In the genomic region with DNA sequence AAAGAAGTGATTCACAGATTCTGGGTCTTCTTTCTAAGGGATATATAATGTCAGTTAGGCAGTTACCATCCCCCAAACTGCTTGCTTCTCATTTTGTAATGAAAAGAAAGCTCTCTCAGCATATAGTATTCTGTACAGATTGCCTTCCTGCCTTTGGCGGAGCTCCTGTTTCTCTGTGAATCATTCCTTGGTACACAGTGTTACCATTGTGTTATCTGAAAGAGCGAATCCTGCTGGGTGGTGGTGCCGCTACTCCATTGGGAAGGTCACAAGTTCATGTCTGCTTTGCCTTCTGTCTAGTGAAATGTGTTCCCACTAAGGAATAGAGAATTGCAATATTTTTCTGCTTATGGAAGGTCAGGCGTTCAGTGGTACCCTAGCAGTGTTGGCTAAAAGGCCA, we compare ENCODE assay signal across 15 cellular contexts.
DNase-seq lines count a peak whose midpoint lies in the region; TF ChIP-seq lines count a peak whose summit lies in the region.
"Had no signal": no experiment of that assay in that cellular context is flagged by ENCODE, and none has a peak within 500 bp of the region (broad histone marks: within the 10 kb centered on the region; RNA-seq: fewer than 3 reads in every experiment).

No MANE protein-coding gene starts in this region.

- H3K4me1 Mint-ChIP-seq in MCF 10A (ENCODE audit: insufficient read depth, unreplicated experiment), result no peaks in the 10 kb centered on the region
- H3K4me1 Mint-ChIP-seq: immature natural killer cell had no signal

- no peaks in the 10 kb centered on the region for H3K9me3 ChIP-seq in mammary epithelial cell (replicated peaks; ENCODE audit: insufficient read depth, low read length)

- H3K4me3 ChIP-seq in mammary epithelial cell (replicated peaks in 1 of 3; ENCODE audit: insufficient read depth in 1 of 3, low read depth in 2 of 3, low read length in 3 of 3) (no peak overlapping the region), H7 (ENCODE audit: insufficient read depth, low read depth, low read length) (no peak overlapping the region)
- H3K4me3 ChIP-seq: transverse colon had no signal

- no peak overlapping the region for H2AFZ ChIP-seq in mammary epithelial cell (ENCODE audit: low read depth, low read length)

- H3K9me3 Mint-ChIP-seq in MCF 10A (ENCODE audit: unreplicated experiment), result peaks cover 11% of the 10 kb centered on the region

- no peak overlapping the region for H3K4me2 ChIP-seq in mammary epithelial cell (ENCODE audit: insufficient read depth, low read depth, low read length)

- 21% methylated on average over 4 of the region's 4 CpGs for WGBS in mammary epithelial cell (ENCODE audit: low coverage, missing lambda C conversion rate)

- H3K27ac ChIP-seq in mammary epithelial cell (ENCODE audit: insufficient read depth, low read depth, low read length) (no peak overlapping the region), cingulate gyrus (ENCODE audit: low read depth, low read length) (peak overlapping the region; percentile 98), temporal lobe (ENCODE audit: low read depth, low read length) (peak overlapping the region; percentile 100)
- H3K27ac ChIP-seq: transverse colon had no signal

- in situ Hi-C loops in mammary epithelial cell (cut with MboI; ENCODE audit: low sequenced_read_pairs in 2 of 2), result no loop called here

- H4K20me1 ChIP-seq in mammary epithelial cell (ENCODE audit: insufficient read depth, low read length), result no peaks in the 10 kb centered on the region

- H3K4me1 ChIP-seq in mammary epithelial cell (ENCODE audit: insufficient read depth, low read length), result no peaks in the 10 kb centered on the region
- H3K4me1 ChIP-seq: transverse colon had no signal

- CTCF ChIA-PET in mammary epithelial cell (lab: Charles Lee; ENCODE audit: low non-redundant PET), result no interaction called here
- CTCF ChIA-PET in MCF 10A (lab: Yijun Ruan, JAX), result interaction anchor here (0.9 to 1.6 kb wide), 4 partner anchors 9 to 263 kb away, joined by 3 to 4 read pairs (median 3); no protein-coding TSS in a partner anchor

- H3K27me3 ChIP-seq in mammary epithelial cell (ENCODE audit: insufficient read depth, low read length) (no peaks in the 10 kb centered on the region), H7 (ENCODE audit: control insufficient read depth, insufficient read depth, low read length) (no peaks in the 10 kb centered on the region)
- H3K27me3 ChIP-seq: transverse colon had no signal

- no peak overlapping the region for H3K9ac ChIP-seq in mammary epithelial cell (ENCODE audit: insufficient read depth, low read length)

- H3K36me3 ChIP-seq in mammary epithelial cell (ENCODE audit: insufficient read depth, low read length), result no peaks in the 10 kb centered on the region
- no peaks in the 10 kb centered on the region for H3K36me3 ChIP-seq in H7 (replicated peaks; ENCODE audit: control insufficient read depth, insufficient read depth, low read length)
- H3K36me3 ChIP-seq: transverse colon had no signal

- POLR2A ChIA-PET in MCF 10A (lab: Yijun Ruan, JAX), result interaction anchor here (0.6 kb wide), 1 partner anchor 431 kb away, joined by 3 read pairs; no protein-coding TSS in a partner anchor

- dilution Hi-C loops in mammary epithelial cell (cut with HindIII; ENCODE audit: low sequenced_read_pairs), result no loop called here

- no peak overlapping the region for H3K27ac Mint-ChIP-seq in MCF 10A (ENCODE audit: low read depth, unreplicated experiment)
- H3K27ac Mint-ChIP-seq: activated CD4-positive, alpha-beta T cell treated with anti-CD3 and anti-CD28 coated beads, Interleukin-2, amount 10 ng/mL, durations not matched to agents 24 days and 14 days; immature natural killer cell had no signal

- intact Hi-C loops in mammary epithelial cell (cut with micrococcal nuclease), result no loop called here
- intact Hi-C loops in MCF 10A (cut with micrococcal nuclease), result no loop called here

- peaks cover 52% of the 10 kb centered on the region for H3K27me3 Mint-ChIP-seq in MCF 10A (ENCODE audit: insufficient read depth, unreplicated experiment)

- no peaks in the 10 kb centered on the region for H3K36me3 Mint-ChIP-seq in MCF 10A (ENCODE audit: insufficient read depth, unreplicated experiment)
- H3K36me3 Mint-ChIP-seq: immature natural killer cell had no signal

- DNase-seq in mammary epithelial cell, result peak; percentile 45
- no peak for DNase-seq in MCF 10A (ENCODE audit: unreplicated experiment)
- DNase-seq in midbrain (lab: John Stamatoyannopoulos, UW), result peak; percentile 88
- DNase-seq in activated CD4-positive, alpha-beta T cell treated with anti-CD3 and anti-CD28 coated beads for 48 hours, result no peak
- DNase-seq in H7, result no peak
- no peak for DNase-seq in activated effector memory CD4-positive, alpha-beta T cell treated with anti-CD3 and anti-CD28 coated beads, Interleukin-2, amount 50 U/mL, for 16 hours
- DNase-seq: 8988T; activated CD4-positive, alpha-beta T cell treated with anti-CD3 and anti-CD28 coated beads, Interleukin-2, amount 10 ng/mL, durations not matched to agents 24 days and 14 days; activated T-cell treated with anti-CD3 and anti-CD28 coated beads, Interleukin-2, amount 50 U/mL, for 48 hours; HCEC 1CT; immature natural killer cell; NCI-H1105 treated with DMSO at 0.1 percent for 48 hours; transverse colon had no signal

- no peak for TF ChIP-seq CTCF in mammary epithelial cell (conservative IDR thresholded peaks at IDR 0.05 in 1 of 2, IDR thresholded peaks at IDR 0.05 in 1 of 2; ENCODE audit: extremely low read depth in 1 of 2, insufficient read depth in 1 of 2, low read depth in 1 of 2, low read length in 2 of 2)
- TF ChIP-seq CTCF in MCF 10A (IDR thresholded peaks at IDR 0.05; ENCODE audit: unreplicated experiment), result no peak

- H3K4me3 Mint-ChIP-seq in MCF 10A (ENCODE audit: unreplicated experiment), result no peak overlapping the region
- H3K4me3 Mint-ChIP-seq: activated CD4-positive, alpha-beta T cell treated with anti-CD3 and anti-CD28 coated beads, Interleukin-2, amount 10 ng/mL, durations not matched to agents 24 days and 14 days; immature natural killer cell had no signal

- BruUV-seq in mammary epithelial cell (replicated peaks; lab: Mats Ljungman, UMichigan) (no TSS peak), MCF 10A (replicated peaks; lab: Mats Ljungman, UMichigan) (no TSS peak)

- no peaks in the 10 kb centered on the region for H3K79me2 ChIP-seq in mammary epithelial cell (ENCODE audit: insufficient read depth, low read length)

Comparison
In these comparisons a context has a peak if more than half of its experiments do, and no peak if none do; other contexts are left out.
1. DNase-seq: peak in mammary epithelial cell (single experiment) and midbrain (single experiment); none in MCF 10A (single experiment), activated CD4-positive, alpha-beta T cell treated with anti-CD3 and anti-CD28 coated beads for 48 hours (single experiment), H7 (single experiment) and activated effector memory CD4-positive, alpha-beta T cell treated with anti-CD3 and anti-CD28 coated beads, Interleukin-2, amount 50 U/mL, for 16 hours (single experiment).